ENCODE assay signal across 9 cellular contexts in genomic region chr19:35931874-35932202, GRCh38. TPM values are rescaled to one million over a fixed set of nuclear protein-coding genes. Genes with fewer than 3 reads are reported as not detected.
DNase-seq lines count a peak whose midpoint lies in the region; ATAC-seq, FAIRE-seq and TF ChIP-seq lines count a peak whose summit lies in the region.
"Had no signal": no experiment of that assay in that cellular context is flagged by ENCODE, and none has a peak within 500 bp of the region (broad histone marks: within the 10 kb centered on the region; RNA-seq: fewer than 3 reads in every experiment).

No MANE protein-coding gene starts in this region.

- H3K4me2 ChIP-seq in HepG2 (ENCODE audit: low read depth, low read length): peak overlapping the region; percentile 43; the same call in 1 of the 2 replicates

- H3K79me2 ChIP-seq in HepG2 (ENCODE audit: insufficient read depth, low read length): no peaks in the 10 kb centered on the region

- TF ChIP-seq EP300 in HepG2 (IDR thresholded peaks at IDR 0.05; ENCODE audit: low read depth in 2 of 2, low read length in 2 of 2): no peak
- TF ChIP-seq EP300 in HepG2 (CRISPR knock-in tag; IDR thresholded peaks at IDR 0.05; ENCODE audit: borderline replicate concordance): no peak

- CTCF ChIA-PET in HepG2 (lab: Yijun Ruan, JAX; ENCODE audit: low intra/inter-chr PET ratio, low total read pairs): interaction anchor here (1.0 to 2.1 kb wide), 3 partner anchors 50 to 238 kb away, joined by 3 to 36 read pairs (median 11); no protein-coding TSS in a partner anchor

- no peak; the same call in 1 of the 3 replicates for ATAC-seq in HepG2
- no peak for ATAC-seq in right lobe of liver
- ATAC-seq in RWPE2 (ENCODE audit: low read depth): peak; percentile 1; the same call in 2 of the 3 replicates
- ATAC-seq in upper lobe of right lung: no peak

- in situ Hi-C loops in HepG2 (cut with HindIII; ENCODE audit: extremely low pct_ligation_motif_present, low pct_unique_long_range_greater_than_20kb) (loop anchor here (10.0 kb wide), 1 partner anchor 47 kb away; no protein-coding TSS in a partner anchor), ACHN (cut with HindIII; ENCODE audit: low pct_ligation_motif_present, low pct_unique_long_range_greater_than_20kb, low sequenced_read_pairs) (no loop called here)

- H2AFZ ChIP-seq in HepG2 (ENCODE audit: low read length): peak overlapping the region; percentile 12

- H3K4me1 ChIP-seq in HepG2 (ENCODE audit: insufficient read depth, low read length): peaks cover 23% of the 10 kb centered on the region
- H3K4me1 ChIP-seq in right lobe of liver: peaks cover 0 to 19% (median 4%) of the 10 kb centered on the region in 4 donors
- peaks cover 4% of the 10 kb centered on the region for H3K4me1 ChIP-seq in RWPE2 (ENCODE audit: insufficient read depth, poor library complexity, severe bottlenecking)
- H3K4me1 ChIP-seq in iPS-18a (ENCODE audit: control insufficient read depth, low read depth, low read length): peaks cover 18% of the 10 kb centered on the region
- peaks cover 18% of the 10 kb centered on the region for H3K4me1 ChIP-seq in upper lobe of right lung

- no peak for TF ChIP-seq POLR2A in HepG2 (IDR thresholded peaks at IDR 0.05; ENCODE audit: insufficient read depth in 1 of 2, low read depth in 2 of 2, low read length in 2 of 2)
- no peak for TF ChIP-seq POLR2A in right lobe of liver (IDR thresholded peaks at IDR 0.05)

- no TSS peak for BruUV-seq in HepG2 (replicated peaks; lab: Mats Ljungman, UMichigan)

- DNase-seq in HepG2 (ENCODE audit: low spot score) (no peak), right lobe of liver (no peak), RWPE2 (ENCODE audit: low spot score) (no peak), upper lobe of right lung (no peak), NCI-H1694 treated with DMSO at 0.1 percent for 48 hours (lab: John Stamatoyannopoulos, UW) (no peak), NCI-H2029 treated with DMSO at 0.1 percent for 48 hours (lab: John Stamatoyannopoulos, UW) (no peak), ACHN (no peak)

- no peak for TF ChIP-seq RAD21 in HepG2 (CRISPR knock-in tag; IDR thresholded peaks at IDR 0.05)

- H3K36me3 ChIP-seq in HepG2 (replicated peaks in 1 of 2; ENCODE audit: control insufficient read depth in 1 of 2, insufficient read depth in 2 of 2, low read length in 2 of 2): no peaks in the 10 kb centered on the region
- no peaks in the 10 kb centered on the region for H3K36me3 ChIP-seq in right lobe of liver
- H3K36me3 ChIP-seq in RWPE2 (ENCODE audit: low read depth): no peaks in the 10 kb centered on the region
- H3K36me3 ChIP-seq in iPS-18a (ENCODE audit: control insufficient read depth, low read depth, low read length): no peaks in the 10 kb centered on the region
- H3K36me3 ChIP-seq in upper lobe of right lung: no peaks in the 10 kb centered on the region
- H3K36me3 ChIP-seq: SJCRH30 had no signal

- TF ChIP-seq CTCF in HepG2 (CRISPR knock-in tag; IDR thresholded peaks at IDR 0.05) (no peak), right lobe of liver (IDR thresholded peaks at IDR 0.05) (peak in 1 of 4 donors; percentile 1), RWPE2 (IDR thresholded peaks at IDR 0.05; ENCODE audit: poor library complexity, severe bottlenecking) (peak; percentile 67), upper lobe of right lung (IDR thresholded peaks at IDR 0.05) (peak; percentile 13)

- POLR2A ChIA-PET in HepG2 (lab: Yijun Ruan, JAX): interaction anchor here (1.0 to 1.3 kb wide), 4 partner anchors 31 to 191 kb away, joined by 3 to 7 read pairs (median 4); partner anchors contain the start of genes LIN37 and NFKBID

- no peaks in the 10 kb centered on the region for H3K9me3 ChIP-seq in HepG2 (ENCODE audit: low read length)
- H3K9me3 ChIP-seq in right lobe of liver: no peaks in the 10 kb centered on the region
- no peaks in the 10 kb centered on the region for H3K9me3 ChIP-seq in RWPE2 (ENCODE audit: severe bottlenecking)
- H3K9me3 ChIP-seq in iPS-18a (ENCODE audit: control insufficient read depth, low read depth, low read length): no peaks in the 10 kb centered on the region
- H3K9me3 ChIP-seq in upper lobe of right lung: no peaks in the 10 kb centered on the region
- H3K9me3 ChIP-seq: SJCRH30 had no signal

- FAIRE-seq in HepG2 (lab: Jason Lieb, UNC): no peak

- intact Hi-C loops in HepG2 (cut with micrococcal nuclease; ENCODE audit: unreplicated experiment): loop anchor here (1.0 kb wide), 3 partner anchors 50 to 188 kb away; partner anchors contain the start of gene PRODH2
- intact Hi-C loops in right lobe of liver (cut with DNase I): no loop called here
- intact Hi-C loops in upper lobe of right lung (cut with DNase I): loop anchor here (10.0 kb wide), 1 partner anchor 47 kb away; no protein-coding TSS in a partner anchor

- H3K4me3 ChIP-seq in HepG2 (replicated peaks in 1 of 3; ENCODE audit: insufficient read depth in 1 of 3, low read depth in 2 of 3, low read length in 3 of 3): no peak overlapping the region; a peak in 1 of 6 replicates
- H3K4me3 ChIP-seq in right lobe of liver: no peak overlapping the region
- no peak overlapping the region for H3K4me3 ChIP-seq in RWPE2 (ENCODE audit: severe bottlenecking)
- peak overlapping the region; percentile 9 for H3K4me3 ChIP-seq in iPS-18a (ENCODE audit: low read length)
- no peak overlapping the region for H3K4me3 ChIP-seq in upper lobe of right lung

- H3K27ac ChIP-seq in HepG2 (ENCODE audit: extremely low read length, insufficient read depth, low read length) (no peak overlapping the region), right lobe of liver (no peak overlapping the region), RWPE2 (ENCODE audit: poor library complexity, severe bottlenecking) (no peak overlapping the region), iPS-18a (ENCODE audit: low read length) (no peak overlapping the region), upper lobe of right lung (no peak overlapping the region)
- H3K27ac ChIP-seq: SJCRH30 had no signal

- H3K9ac ChIP-seq in HepG2 (ENCODE audit: insufficient read depth, low read depth, low read length) (no peak overlapping the region), iPS-18a (ENCODE audit: low read length) (no peak overlapping the region)

- WGBS in HepG2 (ENCODE audit: low lambda C conversion rate): 7% methylated on average over 9 of the region's 9 CpGs
- 0% methylated on average over 2 of the region's 9 CpGs for WGBS in right lobe of liver (ENCODE audit: insufficient coverage, low coverage, low lambda C conversion rate, missing lambda C conversion rate)

- H3K27me3 ChIP-seq in HepG2 (ENCODE audit: control insufficient read depth in 1 of 2, insufficient read depth in 2 of 2, low read length in 2 of 2) (no peaks in the 10 kb centered on the region; a peak in 2 of 5 replicates), right lobe of liver (no peaks in the 10 kb centered on the region), RWPE2 (ENCODE audit: insufficient read depth, poor library complexity, severe bottlenecking) (no peaks in the 10 kb centered on the region), iPS-18a (ENCODE audit: control insufficient read depth, insufficient read depth, low read length) (no peaks in the 10 kb centered on the region), upper lobe of right lung (no peaks in the 10 kb centered on the region)
- H3K27me3 ChIP-seq: SJCRH30 had no signal

- H4K20me1 ChIP-seq in HepG2 (ENCODE audit: insufficient read depth, low read length): no peaks in the 10 kb centered on the region

RNA-seq across cellular contexts. Expression of gene LRFN3, which starts 4.3 kb away (rescaled TPM):
- total RNA-seq in HepG2 (2016; rRNA removed; fragmentation: Illumina TruSeq; extraction: Trizol) (1.1 and 1.6 TPM in 2 replicates), right lobe of liver (1 to 10 TPM; 5.6 to 8.6 (median 7.0) TPM), upper lobe of right lung (10.5 TPM)
- 0.40 and 0.79 TPM in 2 replicates for total RNA-seq in HepG2 (2016; cell fraction: cytosol; rRNA removed; fragmentation: Illumina TruSeq; extraction: Trizol; ENCODE audit: low read depth)
- 0.77 and 1.4 TPM in 2 replicates for total RNA-seq in HepG2 (2016; cell fraction: insoluble cytoplasmic fraction; rRNA removed; fragmentation: Illumina TruSeq; extraction: Trizol)
- 3.2 and 3.3 TPM in 2 replicates for total RNA-seq in HepG2 (2016; cell fraction: membrane; rRNA removed; fragmentation: Illumina TruSeq; extraction: Trizol)
- 1.0 and 1.3 TPM in 2 replicates for total RNA-seq in HepG2 (2016; cell fraction: nucleus; rRNA removed; fragmentation: Illumina TruSeq; extraction: Trizol)
- polyA plus RNA-seq in HepG2 (2011; rRNA removed): 0.74 and 0.91 TPM in 2 replicates
- 0.47 and 0.78 TPM in 2 replicates for polyA plus RNA-seq in HepG2 (2011; cell fraction: cytosol; rRNA removed)
- 3.4 TPM in 2 replicates for polyA plus RNA-seq in HepG2 (2011; cell fraction: nucleus; rRNA removed)
- 2.5 and 3.6 TPM in 2 replicates for polyA plus RNA-seq in HepG2 (2012)
- polyA plus RNA-seq in HepG2 (2016; cell fraction: cytosol; fragmentation: Illumina TruSeq; extraction: Trizol; ENCODE audit: low read depth): 2.6 TPM in 2 replicates
- polyA plus RNA-seq in HepG2 (2016; cell fraction: insoluble cytoplasmic fraction; fragmentation: Illumina TruSeq; extraction: Trizol; ENCODE audit: low read depth): 4.2 and 5.4 TPM in 2 replicates
- 8.0 and 8.2 TPM in 2 replicates for polyA plus RNA-seq in HepG2 (2016; cell fraction: membrane; fragmentation: Illumina TruSeq; extraction: Trizol; ENCODE audit: low read depth)
- 3.9 and 5.6 TPM in 2 replicates for polyA plus RNA-seq in HepG2 (2016; cell fraction: nucleus; fragmentation: Illumina TruSeq; extraction: Trizol; ENCODE audit: insufficient read depth, low read depth)
- 1.2 and 2.4 TPM in 2 replicates for polyA minus RNA-seq in HepG2 (2011; rRNA and poly(A)+ RNA removed; ENCODE audit: low replicate concordance)
- polyA minus RNA-seq in HepG2 (2011; cell fraction: cytosol; rRNA and poly(A)+ RNA removed): 2.5 and 3.3 TPM in 2 replicates
- 1.8 and 3.2 TPM in 2 replicates for polyA minus RNA-seq in HepG2 (2011; cell fraction: nucleus; rRNA and poly(A)+ RNA removed)

RNA-seq across cellular contexts. Expression of gene TYROBP, which starts 23.7 kb away (rescaled TPM):
- not detected in 2 replicates for total RNA-seq in HepG2 (2016; rRNA removed; fragmentation: Illumina TruSeq; extraction: Trizol)
- not detected in 2 replicates for total RNA-seq in HepG2 (2016; cell fraction: cytosol; rRNA removed; fragmentation: Illumina TruSeq; extraction: Trizol; ENCODE audit: low read depth)
- total RNA-seq in HepG2 (2016; cell fraction: insoluble cytoplasmic fraction; rRNA removed; fragmentation: Illumina TruSeq; extraction: Trizol): not detected in 2 replicates
- total RNA-seq in HepG2 (2016; cell fraction: membrane; rRNA removed; fragmentation: Illumina TruSeq; extraction: Trizol): not detected in 2 replicates
- total RNA-seq in HepG2 (2016; cell fraction: nucleus; rRNA removed; fragmentation: Illumina TruSeq; extraction: Trizol): not detected in 2 replicates
- 0.20 TPM in 1 of 2 replicates, not detected in the other for polyA plus RNA-seq in HepG2 (2011; rRNA removed)
- polyA plus RNA-seq in HepG2 (2011; cell fraction: cytosol; rRNA removed): not detected in 2 replicates
- not detected in 2 replicates for polyA plus RNA-seq in HepG2 (2011; cell fraction: nucleus; rRNA removed)
- polyA plus RNA-seq in HepG2 (2012): not detected in 2 replicates
- not detected in 2 replicates for polyA plus RNA-seq in HepG2 (2016; cell fraction: cytosol; fragmentation: Illumina TruSeq; extraction: Trizol; ENCODE audit: low read depth)
- not detected in 2 replicates for polyA plus RNA-seq in HepG2 (2016; cell fraction: insoluble cytoplasmic fraction; fragmentation: Illumina TruSeq; extraction: Trizol; ENCODE audit: low read depth)
- not detected in 2 replicates for polyA plus RNA-seq in HepG2 (2016; cell fraction: membrane; fragmentation: Illumina TruSeq; extraction: Trizol; ENCODE audit: low read depth)
- polyA plus RNA-seq in HepG2 (2016; cell fraction: nucleus; fragmentation: Illumina TruSeq; extraction: Trizol; ENCODE audit: insufficient read depth, low read depth): not detected in 2 replicates
- polyA minus RNA-seq in HepG2 (2011; rRNA and poly(A)+ RNA removed; ENCODE audit: low replicate concordance): not detected in 2 replicates
- not detected in 2 replicates for polyA minus RNA-seq in HepG2 (2011; cell fraction: cytosol; rRNA and poly(A)+ RNA removed)
- polyA minus RNA-seq in HepG2 (2011; cell fraction: nucleus; rRNA and poly(A)+ RNA removed): not detected in 2 replicates
- total RNA-seq in right lobe of liver: 10 to 100 TPM; 15.6 to 77.8 (median 29.7) TPM
- total RNA-seq in upper lobe of right lung: 367 TPM
- total RNA-seq: SJCRH30 had no signal

RNA-seq across cellular contexts. Expression of gene HCST, which starts 29.5 kb away (rescaled TPM):
- total RNA-seq in HepG2 (2016; rRNA removed; fragmentation: Illumina TruSeq; extraction: Trizol) (0.24 TPM in 1 of 2 replicates, not detected in the other), right lobe of liver (1 to 10 TPM in 5 of 6 experiments, not detected in 1; 1.7 to 4.2 (median 2.4) TPM), upper lobe of right lung (44.0 TPM)
- 0.79 TPM in 1 of 2 replicates, not detected in the other for total RNA-seq in HepG2 (2016; cell fraction: cytosol; rRNA removed; fragmentation: Illumina TruSeq; extraction: Trizol; ENCODE audit: low read depth)
- total RNA-seq in HepG2 (2016; cell fraction: insoluble cytoplasmic fraction; rRNA removed; fragmentation: Illumina TruSeq; extraction: Trizol): not detected in 2 replicates
- total RNA-seq in HepG2 (2016; cell fraction: membrane; rRNA removed; fragmentation: Illumina TruSeq; extraction: Trizol): 0.65 TPM in 1 of 2 replicates, not detected in the other
- not detected in 2 replicates for total RNA-seq in HepG2 (2016; cell fraction: nucleus; rRNA removed; fragmentation: Illumina TruSeq; extraction: Trizol)
- 1.2 and 2.3 TPM in 2 replicates for polyA plus RNA-seq in HepG2 (2011; rRNA removed)
- polyA plus RNA-seq in HepG2 (2011; cell fraction: cytosol; rRNA removed): 2.2 TPM in 2 replicates
- 0.64 and 0.72 TPM in 2 replicates for polyA plus RNA-seq in HepG2 (2011; cell fraction: nucleus; rRNA removed)
- 0.37 and 0.60 TPM in 2 replicates for polyA plus RNA-seq in HepG2 (2012)
- polyA plus RNA-seq in HepG2 (2016; cell fraction: cytosol; fragmentation: Illumina TruSeq; extraction: Trizol; ENCODE audit: low read depth): 0.61 TPM in 1 of 2 replicates, not detected in the other
- not detected in 2 replicates for polyA plus RNA-seq in HepG2 (2016; cell fraction: insoluble cytoplasmic fraction; fragmentation: Illumina TruSeq; extraction: Trizol; ENCODE audit: low read depth)
- not detected in 2 replicates for polyA plus RNA-seq in HepG2 (2016; cell fraction: membrane; fragmentation: Illumina TruSeq; extraction: Trizol; ENCODE audit: low read depth)
- 1.6 TPM in 2 replicates for polyA plus RNA-seq in HepG2 (2016; cell fraction: nucleus; fragmentation: Illumina TruSeq; extraction: Trizol; ENCODE audit: insufficient read depth, low read depth)
- 0.77 and 4.2 TPM in 2 replicates for polyA minus RNA-seq in HepG2 (2011; rRNA and poly(A)+ RNA removed; ENCODE audit: low replicate concordance)
- polyA minus RNA-seq in HepG2 (2011; cell fraction: cytosol; rRNA and poly(A)+ RNA removed): not detected in 2 replicates
- polyA minus RNA-seq in HepG2 (2011; cell fraction: nucleus; rRNA and poly(A)+ RNA removed): not detected in 2 replicates
- total RNA-seq: SJCRH30 had no signal

RNA-seq across cellular contexts. Expression of gene NFKBID, which starts 31.5 kb away (rescaled TPM):
- total RNA-seq in HepG2 (2016; rRNA removed; fragmentation: Illumina TruSeq; extraction: Trizol) (0.38 and 2.1 TPM in 2 replicates), right lobe of liver (1 to 10 TPM; 1.0 to 2.6 (median 1.7) TPM), upper lobe of right lung (19.5 TPM)
- total RNA-seq in HepG2 (2016; cell fraction: cytosol; rRNA removed; fragmentation: Illumina TruSeq; extraction: Trizol; ENCODE audit: low read depth): 1.1 and 1.7 TPM in 2 replicates
- 0.33 and 1.8 TPM in 2 replicates for total RNA-seq in HepG2 (2016; cell fraction: insoluble cytoplasmic fraction; rRNA removed; fragmentation: Illumina TruSeq; extraction: Trizol)
- 0.87 and 2.1 TPM in 2 replicates for total RNA-seq in HepG2 (2016; cell fraction: membrane; rRNA removed; fragmentation: Illumina TruSeq; extraction: Trizol)
- total RNA-seq in HepG2 (2016; cell fraction: nucleus; rRNA removed; fragmentation: Illumina TruSeq; extraction: Trizol): 1.2 and 3.4 TPM in 2 replicates
- 1.6 and 2.3 TPM in 2 replicates for polyA plus RNA-seq in HepG2 (2011; rRNA removed)
- 0.45 and 0.74 TPM in 2 replicates for polyA plus RNA-seq in HepG2 (2011; cell fraction: cytosol; rRNA removed)
- polyA plus RNA-seq in HepG2 (2011; cell fraction: nucleus; rRNA removed): 13.5 and 15.3 TPM in 2 replicates
- polyA plus RNA-seq in HepG2 (2012): 0.69 and 1.1 TPM in 2 replicates
- polyA plus RNA-seq in HepG2 (2016; cell fraction: cytosol; fragmentation: Illumina TruSeq; extraction: Trizol; ENCODE audit: low read depth): 1.3 and 1.8 TPM in 2 replicates
- 0.28 and 0.74 TPM in 2 replicates for polyA plus RNA-seq in HepG2 (2016; cell fraction: insoluble cytoplasmic fraction; fragmentation: Illumina TruSeq; extraction: Trizol; ENCODE audit: low read depth)
- polyA plus RNA-seq in HepG2 (2016; cell fraction: membrane; fragmentation: Illumina TruSeq; extraction: Trizol; ENCODE audit: low read depth): 0.70 and 1.0 TPM in 2 replicates
- 6.4 and 8.2 TPM in 2 replicates for polyA plus RNA-seq in HepG2 (2016; cell fraction: nucleus; fragmentation: Illumina TruSeq; extraction: Trizol; ENCODE audit: insufficient read depth, low read depth)
- polyA minus RNA-seq in HepG2 (2011; rRNA and poly(A)+ RNA removed; ENCODE audit: low replicate concordance): 8.6 and 15.8 TPM in 2 replicates
- 2.5 TPM in 1 of 2 replicates, not detected in the other for polyA minus RNA-seq in HepG2 (2011; cell fraction: cytosol; rRNA and poly(A)+ RNA removed)
- 7.7 and 8.0 TPM in 2 replicates for polyA minus RNA-seq in HepG2 (2011; cell fraction: nucleus; rRNA and poly(A)+ RNA removed)

Comparison
In these comparisons a context has a peak if more than half of its experiments do, and no peak if none do; other contexts are left out.
1. RNA of gene TYROBP, which starts 23.7 kb away (total RNA-seq): 367 TPM in upper lobe of right lung (single experiment) and 15.6 to 77.8 TPM in right lobe of liver; not detected in HepG2; every median in the first group is over 10 times any median in the second.
2. intact Hi-C loops: an anchor here in HepG2 (1.0 kb wide) and upper lobe of right lung (10.0 kb wide); none called in right lobe of liver.